ENCODE assay signal across 1 cellular context in genomic region chr6:79231101-79231500, GRCh38.
TF ChIP-seq lines count a peak whose summit lies in the region.

No MANE protein-coding gene starts in this region.

TF ChIP-seq in H1, 55 proteins besides CTCF, POLR2A, EP300 and RAD21 (continued from another document):
- TF ChIP-seq TAF7 (optimal IDR thresholded peaks at IDR 0.05; ENCODE audit: borderline replicate concordance, low read depth, low read length) (no peak), SP1 (IDR thresholded peaks at IDR 0.05; ENCODE audit: low read depth, low read length) (no peak), SP2 (IDR thresholded peaks at IDR 0.05; ENCODE audit: low read length) (no peak), SIRT6 (IDR thresholded peaks at IDR 0.05; ENCODE audit: low read length) (no peak), TBP (IDR thresholded peaks at IDR 0.05; ENCODE audit: low read depth, low read length) (no peak), POLR2AphosphoS5 (IDR thresholded peaks at IDR 0.05; ENCODE audit: low read depth, low read length) (no peak), RBBP5 (IDR thresholded peaks at IDR 0.05; ENCODE audit: borderline replicate concordance, low read depth, low read length) (no peak), JUND (IDR thresholded peaks at IDR 0.05; ENCODE audit: low read length) (no peak), RFX5 (IDR thresholded peaks at IDR 0.05; ENCODE audit: borderline replicate concordance, low read depth, low read length) (no peak)
TF ChIP-seq in H1: peak in this region for 0.
